Comparison of ENCODE assay signal across 16 cellular contexts in the genomic region with DNA sequence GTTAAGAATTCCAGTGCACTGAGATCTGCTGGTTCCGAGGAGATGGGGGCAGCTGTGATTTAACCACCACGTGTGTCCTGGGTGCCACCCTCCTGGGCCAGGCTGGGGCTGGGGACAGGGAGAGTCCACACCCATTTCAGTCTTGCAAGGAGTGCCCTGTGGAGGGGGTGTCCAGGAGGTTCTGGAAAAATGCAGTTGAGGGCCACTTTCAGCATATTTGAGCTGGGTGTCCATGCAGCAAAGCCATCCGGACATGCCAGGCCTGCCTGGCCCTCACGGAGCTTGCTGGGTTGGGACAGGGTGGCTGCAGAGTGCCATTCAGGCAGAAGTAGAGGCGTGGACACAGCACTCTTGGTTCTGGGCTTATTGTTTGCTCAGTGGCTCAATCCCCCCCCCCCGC.
DNase-seq lines count a peak whose midpoint lies in the region; ATAC-seq, FAIRE-seq and TF ChIP-seq lines count a peak whose summit lies in the region.
"Had no signal": no experiment of that assay in that cellular context is flagged by ENCODE, and none has a peak within 500 bp of the region (broad histone marks: within the 10 kb centered on the region; RNA-seq: fewer than 3 reads in every experiment).

No MANE protein-coding gene starts in this region.

- SMC1A ChIA-PET in GM12878 (lab: Charles Lee; ENCODE audit: uncharacterized antibody, unreplicated experiment), result interaction anchor here (0.8 to 3.0 kb wide), 5 partner anchors 39 to 199 kb away, joined by 3 to 8 read pairs (median 4); no protein-coding TSS in a partner anchor

- no peaks in the 10 kb centered on the region for H3K27me3 Mint-ChIP-seq in memory B cell
- H3K27me3 Mint-ChIP-seq: CD4-positive, alpha-beta T cell had no signal

- TF ChIP-seq EP300 in GM12878 (IDR thresholded peaks at IDR 0.05; ENCODE audit: borderline replicate concordance in 1 of 2, control insufficient read depth in 1 of 2, low read depth in 2 of 2, low read length in 2 of 2), result no peak

- H3K9me3 Mint-ChIP-seq in memory B cell, result no peaks in the 10 kb centered on the region
- H3K9me3 Mint-ChIP-seq: CD4-positive, alpha-beta T cell had no signal

- no peak for ATAC-seq in GM12878
- no peak for ATAC-seq in memory B cell (ENCODE audit: low read depth)
- ATAC-seq in HG03378 (IDR thresholded peaks at IDR 0.05; ENCODE audit: unreplicated experiment), result no peak

- H4K20me1 ChIP-seq in GM12878 (ENCODE audit: control insufficient read depth, insufficient read depth), result no peaks in the 10 kb centered on the region

- DNase-seq in GM12891 (ENCODE audit: insufficient read length, low spot score) (no peak), GM12878 (ENCODE audit: low read depth, low spot score) (no peak), memory B cell (ENCODE audit: low spot score in 2 of 2) (no peak), activated gamma-delta T cell treated with Interleukin-2 at 50 U/mL for 16 hours (no peak), NCI-H69 (lab: John Stamatoyannopoulos, UW) (no peak)
- no peak for DNase-seq in activated CD4-positive, alpha-beta T cell treated with anti-CD3 and anti-CD28 coated beads, Interleukin-2, amount 50 U/mL, for 48 hours
- DNase-seq: Calu3; CD4-positive, alpha-beta T cell; DMS 273 treated with DMSO at 0.1 percent for 48 hours; IMR-90; KG1 had no signal

- H3K4me3 ChIP-seq in GM12878, result no peak overlapping the region
- H3K4me3 ChIP-seq: A549, HAP-1 had no signal

- RAD21 ChIA-PET in GM12878 (lab: Charles Lee; ENCODE audit: unreplicated experiment), result interaction anchor here (0.7 to 2.6 kb wide), 8 partner anchors 34 to 199 kb away, joined by 3 to 14 read pairs (median 4); no protein-coding TSS in a partner anchor

- H3K4me2 ChIP-seq in GM12878 (ENCODE audit: control insufficient read depth, insufficient read depth), result no peak overlapping the region
- H3K4me2 ChIP-seq: A549 had no signal

- peaks cover 24% of the 10 kb centered on the region for H3K36me3 Mint-ChIP-seq in memory B cell

- WGBS in GM12878 (ENCODE audit: insufficient coverage, insufficient replicate concordance, low lambda C conversion rate, missing lambda C conversion rate), result 90% methylated on average over 6 of the region's 6 CpGs

- H3K36me3 ChIP-seq in GM12878 (ENCODE audit: control insufficient read depth in 2 of 2, insufficient read depth in 2 of 2, low read length in 1 of 2), result peaks cover 44 to 74% of the 10 kb centered on the region in 2 experiments

- H2AFZ ChIP-seq in GM12878 (ENCODE audit: control insufficient read depth, low read depth, low read length), result no peak overlapping the region

- TF ChIP-seq POLR2A in GM12891 (IDR thresholded peaks at IDR 0.05; ENCODE audit: low read depth, low read length) (no peak), GM12878 (IDR thresholded peaks at IDR 0.05; ENCODE audit: low read depth, low read length) (0 out of 2 replicates have a peak, but pooled peaks have one; percentile 32)

- no peak overlapping the region for H3K9ac ChIP-seq in GM12878 (ENCODE audit: control insufficient read depth, insufficient read depth, low read length)

- BruUV-seq in GM12878 (replicated peaks; lab: Mats Ljungman, UMichigan), result no TSS peak

- CTCF ChIA-PET in GM12878 (lab: Yijun Ruan, JAX), result interaction anchor here (0.6 to 2.0 kb wide), 5 partner anchors 12 to 876 kb away, joined by 3 to 7 read pairs (median 5); no protein-coding TSS in a partner anchor

- TF ChIP-seq RAD21 in GM12878 (IDR thresholded peaks at IDR 0.05; ENCODE audit: insufficient read depth, low read depth, low read length), result no peak

- no peaks in the 10 kb centered on the region for H3K9me3 ChIP-seq in GM12878 (replicated peaks; ENCODE audit: control insufficient read depth, insufficient read depth, low read length)
- H3K9me3 ChIP-seq: A549, HAP-1 had no signal

- no peak overlapping the region for H3K4me3 Mint-ChIP-seq in memory B cell
- H3K4me3 Mint-ChIP-seq: CD4-positive, alpha-beta T cell had no signal

- H3K4me1 Mint-ChIP-seq in memory B cell, result peaks cover 17% of the 10 kb centered on the region

- POLR2A ChIA-PET in GM12878 (lab: Charles Lee), result no interaction called here

- no peaks in the 10 kb centered on the region for H3K27me3 ChIP-seq in GM12878 (replicated peaks in 1 of 2; ENCODE audit: control insufficient read depth in 2 of 2, insufficient read depth in 2 of 2, low read length in 1 of 2)

- H3K27ac ChIP-seq in GM12878 (ENCODE audit: control insufficient read depth, insufficient read depth), result no peak overlapping the region
- H3K27ac ChIP-seq: A549 had no signal

- no peaks in the 10 kb centered on the region; the same call in 1 of the 2 replicates for H3K79me2 ChIP-seq in GM12878 (ENCODE audit: control insufficient read depth, insufficient read depth, low read length)

- in situ Hi-C loops in GM12878 (cut with MboI), result no loop called here

- FAIRE-seq in GM12891 (lab: Jason Lieb, UNC) (peak; percentile 54), GM12878 (lab: Jason Lieb, UNC) (no peak)
- FAIRE-seq: A549, GM19239, H1 had no signal

- H3K27ac Mint-ChIP-seq in memory B cell, result peak overlapping the region; percentile 78
- H3K27ac Mint-ChIP-seq: CD4-positive, alpha-beta T cell had no signal

- intact Hi-C loops in GM12878 (cut with micrococcal nuclease; ENCODE audit: unreplicated experiment), result no loop called here

- no peak for TF ChIP-seq CTCF in GM12878 (IDR thresholded peaks at IDR 0.05 in 2 of 3, conservative IDR thresholded peaks at IDR 0.05 in 1 of 3; ENCODE audit: control insufficient read depth in 2 of 3, extremely low read depth in 1 of 3, insufficient read depth in 1 of 3, low read depth in 3 of 3, low read length in 3 of 3)

- peaks cover 8% of the 10 kb centered on the region for H3K4me1 ChIP-seq in GM12878 (ENCODE audit: control insufficient read depth, insufficient read depth, low read length)
- H3K4me1 ChIP-seq: A549, HAP-1 had no signal

TF ChIP-seq in GM12891, 5 proteins besides CTCF, POLR2A, EP300 and RAD21:
- no peak for TF ChIP-seq PAX5 (IDR thresholded peaks at IDR 0.05; ENCODE audit: insufficient read depth, low read length, severe bottlenecking)
- TF ChIP-seq SPI1 (IDR thresholded peaks at IDR 0.05; ENCODE audit: low read depth, low read length), result no peak
- TF ChIP-seq POU2F2 (IDR thresholded peaks at IDR 0.05; ENCODE audit: low read depth, low read length), result no peak
- no peak for TF ChIP-seq TAF1 (IDR thresholded peaks at IDR 0.05; ENCODE audit: low read depth, low read length)
- TF ChIP-seq POLR2AphosphoS5 (IDR thresholded peaks at IDR 0.05; ENCODE audit: low read depth, low read length), result no peak

TF ChIP-seq in GM12878, 131 proteins besides CTCF, POLR2A, EP300 and RAD21 (continues in another document):
- TF ChIP-seq, protein P1, sequence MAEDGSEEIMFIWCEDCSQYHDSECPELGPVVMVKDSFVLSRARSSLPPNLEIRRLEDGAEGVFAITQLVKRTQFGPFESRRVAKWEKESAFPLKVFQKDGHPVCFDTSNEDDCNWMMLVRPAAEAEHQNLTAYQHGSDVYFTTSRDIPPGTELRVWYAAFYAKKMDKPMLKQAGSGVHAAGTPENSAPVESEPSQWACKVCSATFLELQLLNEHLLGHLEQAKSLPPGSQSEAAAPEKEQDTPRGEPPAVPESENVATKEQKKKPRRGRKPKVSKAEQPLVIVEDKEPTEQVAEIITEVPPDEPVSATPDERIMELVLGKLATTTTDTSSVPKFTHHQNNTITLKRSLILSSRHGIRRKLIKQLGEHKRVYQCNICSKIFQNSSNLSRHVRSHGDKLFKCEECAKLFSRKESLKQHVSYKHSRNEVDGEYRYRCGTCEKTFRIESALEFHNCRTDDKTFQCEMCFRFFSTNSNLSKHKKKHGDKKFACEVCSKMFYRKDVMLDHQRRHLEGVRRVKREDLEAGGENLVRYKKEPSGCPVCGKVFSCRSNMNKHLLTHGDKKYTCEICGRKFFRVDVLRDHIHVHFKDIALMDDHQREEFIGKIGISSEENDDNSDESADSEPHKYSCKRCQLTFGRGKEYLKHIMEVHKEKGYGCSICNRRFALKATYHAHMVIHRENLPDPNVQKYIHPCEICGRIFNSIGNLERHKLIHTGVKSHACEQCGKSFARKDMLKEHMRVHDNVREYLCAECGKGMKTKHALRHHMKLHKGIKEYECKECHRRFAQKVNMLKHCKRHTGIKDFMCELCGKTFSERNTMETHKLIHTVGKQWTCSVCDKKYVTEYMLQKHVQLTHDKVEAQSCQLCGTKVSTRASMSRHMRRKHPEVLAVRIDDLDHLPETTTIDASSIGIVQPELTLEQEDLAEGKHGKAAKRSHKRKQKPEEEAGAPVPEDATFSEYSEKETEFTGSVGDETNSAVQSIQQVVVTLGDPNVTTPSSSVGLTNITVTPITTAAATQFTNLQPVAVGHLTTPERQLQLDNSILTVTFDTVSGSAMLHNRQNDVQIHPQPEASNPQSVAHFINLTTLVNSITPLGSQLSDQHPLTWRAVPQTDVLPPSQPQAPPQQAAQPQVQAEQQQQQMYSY (CRISPR knock-in tag; IDR thresholded peaks at IDR 0.05), result no peak
- TF ChIP-seq NBN (IDR thresholded peaks at IDR 0.05), result no peak
- TF ChIP-seq, protein P2, sequence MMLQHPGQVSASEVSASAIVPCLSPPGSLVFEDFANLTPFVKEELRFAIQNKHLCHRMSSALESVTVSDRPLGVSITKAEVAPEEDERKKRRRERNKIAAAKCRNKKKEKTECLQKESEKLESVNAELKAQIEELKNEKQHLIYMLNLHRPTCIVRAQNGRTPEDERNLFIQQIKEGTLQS (IDR thresholded peaks at IDR 0.05; ENCODE audit: borderline replicate concordance, extremely low read depth, low read depth, low read length), result no peak
- TF ChIP-seq TAF1 (IDR thresholded peaks at IDR 0.05; ENCODE audit: borderline replicate concordance, low read depth, low read length), result no peak
- TF ChIP-seq NFYA (IDR thresholded peaks at IDR 0.05; ENCODE audit: borderline replicate concordance, low read depth, low read length), result no peak
- no peak for TF ChIP-seq HDAC6 (IDR thresholded peaks at IDR 0.05; ENCODE audit: unreplicated experiment)
- no peak for TF ChIP-seq IRF4 (IDR thresholded peaks at IDR 0.05; ENCODE audit: low read depth, low read length)
- TF ChIP-seq JUND (IDR thresholded peaks at IDR 0.05; ENCODE audit: low read depth, low read length), result no peak
- no peak for TF ChIP-seq RCOR1 (conservative IDR thresholded peaks at IDR 0.05; ENCODE audit: low read depth, low read length)
- TF ChIP-seq, protein P3, sequence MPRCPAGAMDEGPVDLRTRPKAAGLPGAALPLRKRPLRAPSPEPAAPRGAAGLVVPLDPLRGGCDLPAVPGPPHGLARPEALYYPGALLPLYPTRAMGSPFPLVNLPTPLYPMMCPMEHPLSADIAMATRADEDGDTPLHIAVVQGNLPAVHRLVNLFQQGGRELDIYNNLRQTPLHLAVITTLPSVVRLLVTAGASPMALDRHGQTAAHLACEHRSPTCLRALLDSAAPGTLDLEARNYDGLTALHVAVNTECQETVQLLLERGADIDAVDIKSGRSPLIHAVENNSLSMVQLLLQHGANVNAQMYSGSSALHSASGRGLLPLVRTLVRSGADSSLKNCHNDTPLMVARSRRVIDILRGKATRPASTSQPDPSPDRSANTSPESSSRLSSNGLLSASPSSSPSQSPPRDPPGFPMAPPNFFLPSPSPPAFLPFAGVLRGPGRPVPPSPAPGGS (IDR thresholded peaks at IDR 0.05; ENCODE audit: borderline replicate concordance, insufficient read depth, low read depth, low read length, poor library complexity, severe bottlenecking), result no peak
- no peak for TF ChIP-seq KDM1A (IDR thresholded peaks at IDR 0.05; ENCODE audit: borderline replicate concordance)
- TF ChIP-seq ZNF207 (IDR thresholded peaks at IDR 0.05; ENCODE audit: borderline replicate concordance), result no peak
